8 cellular contexts compared by ENCODE assay signal in the genomic region with DNA sequence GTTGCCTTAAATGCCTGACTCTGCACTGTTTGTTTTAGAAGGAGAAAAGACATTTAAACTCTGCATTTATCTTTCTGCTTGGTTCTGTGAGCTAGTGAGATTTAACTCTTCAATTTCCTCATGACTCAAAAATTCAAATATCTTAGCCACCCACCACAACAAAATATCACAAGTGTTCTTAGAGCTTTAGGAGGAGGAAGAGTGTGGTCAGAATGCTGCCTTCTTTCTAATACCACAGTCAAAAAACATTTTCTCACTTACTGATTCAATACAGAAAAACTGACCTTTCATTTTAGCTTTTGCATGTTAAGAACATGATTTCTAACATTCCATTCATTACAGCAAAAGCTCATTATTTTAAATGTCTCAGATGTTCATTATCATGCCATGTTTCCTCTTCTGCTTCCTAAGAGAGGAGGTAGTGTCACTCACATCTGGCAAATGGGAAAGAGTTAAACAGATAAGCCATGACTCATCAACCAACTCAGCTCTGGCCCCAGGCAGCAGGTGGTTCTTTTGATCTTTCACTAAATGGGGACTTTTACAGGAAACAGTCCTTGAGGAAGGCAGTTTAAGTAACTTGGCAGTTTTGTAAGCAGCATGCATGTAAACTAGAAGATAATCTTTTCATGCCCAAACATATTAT. TPM values are rescaled to one million over a fixed set of nuclear protein-coding genes. Genes with fewer than 3 reads are reported as not detected.
DNase-seq lines count a peak whose midpoint lies in the region; ATAC-seq and TF ChIP-seq lines count a peak whose summit lies in the region.

No MANE protein-coding gene starts in this region.

- CTCF ChIA-PET in activated CD4-positive, alpha-beta T cell treated with anti-CD3 and anti-CD28 coated beads for 36 hours (lab: Charles Lee) = interaction anchor here (0.6 to 1.8 kb wide), 5 partner anchors 9 to 749 kb away, joined by 3 to 11 read pairs (median 7); no protein-coding TSS in a partner anchor

- peak overlapping the region; percentile 28 for H3K27ac Mint-ChIP-seq in activated CD4-positive, alpha-beta T cell treated with anti-CD3 and anti-CD28 coated beads for 36 hours
- H3K27ac Mint-ChIP-seq in progenitor cell of endocrine pancreas = peak overlapping the region; percentile 7

- no peak overlapping the region for H3K4me3 ChIP-seq in prostate gland

- H3K27ac ChIP-seq in prostate gland = no peak overlapping the region

- TF ChIP-seq CTCF in progenitor cell of endocrine pancreas (IDR thresholded peaks at IDR 0.05; ENCODE audit: unreplicated experiment) = no peak
- TF ChIP-seq CTCF in prostate gland (IDR thresholded peaks at IDR 0.05) = no peak

- no peaks in the 10 kb centered on the region for H3K4me1 ChIP-seq in prostate gland (replicated peaks)

- peaks cover 4% of the 10 kb centered on the region for H3K36me3 Mint-ChIP-seq in activated CD4-positive, alpha-beta T cell treated with anti-CD3 and anti-CD28 coated beads for 36 hours (ENCODE audit: low read depth)
- H3K36me3 Mint-ChIP-seq in progenitor cell of endocrine pancreas (ENCODE audit: insufficient read depth) = peaks cover 5% of the 10 kb centered on the region

- H3K9me3 Mint-ChIP-seq in activated CD4-positive, alpha-beta T cell treated with anti-CD3 and anti-CD28 coated beads for 36 hours (ENCODE audit: low read depth) = peaks cover 10% of the 10 kb centered on the region
- H3K9me3 Mint-ChIP-seq in progenitor cell of endocrine pancreas (ENCODE audit: low read depth) = peaks cover 8% of the 10 kb centered on the region

- H3K4me3 Mint-ChIP-seq in activated CD4-positive, alpha-beta T cell treated with anti-CD3 and anti-CD28 coated beads for 36 hours = no peak overlapping the region
- no peak overlapping the region for H3K4me3 Mint-ChIP-seq in progenitor cell of endocrine pancreas (ENCODE audit: low read depth)

- peak; percentile 80 for ATAC-seq in activated CD4-positive, alpha-beta T cell treated with anti-CD3 and anti-CD28 coated beads for 36 hours
- peak; percentile 85 for ATAC-seq in GM21786 (IDR thresholded peaks at IDR 0.05; ENCODE audit: unreplicated experiment)

- no peaks in the 10 kb centered on the region for H3K27me3 ChIP-seq in prostate gland (replicated peaks; ENCODE audit: insufficient read depth)

- no peaks in the 10 kb centered on the region for H3K36me3 ChIP-seq in prostate gland

- intact Hi-C loops in activated CD4-positive, alpha-beta T cell treated with anti-CD3 and anti-CD28 coated beads for 36 hours (cut with DNase I, micrococcal nuclease) = loop anchor here in 1 of 2 experiments (5.0 kb wide), 2 partner anchors 208 to 303 kb away; no protein-coding TSS in a partner anchor
- intact Hi-C loops in prostate gland (cut with DNase I) = loop anchor here (5.0 kb wide), 1 partner anchor 253 kb away; no protein-coding TSS in a partner anchor

- DNase-seq in activated CD4-positive, alpha-beta T cell treated with anti-CD3 and anti-CD28 coated beads for 36 hours = peak; percentile 29
- DNase-seq in activated CD4-positive, alpha-beta T cell treated with anti-CD3 and anti-CD28 coated beads, Interleukin-2, amount 50 U/mL, for 4 hours = no peak
- DNase-seq in HT1080 (ENCODE audit: low read depth) (peak; percentile 84), amniotic epithelial cell (ENCODE audit: low read depth) (peak; percentile 79), progenitor cell of endocrine pancreas (ENCODE audit: low spot score, unreplicated experiment) (no peak), prostate gland (ENCODE audit: low spot score) (no peak), OCI-M2 (lab: John Stamatoyannopoulos, UW; ENCODE audit: unreplicated experiment) (no peak)

- POLR2A ChIA-PET in activated CD4-positive, alpha-beta T cell treated with anti-CD3 and anti-CD28 coated beads for 36 hours (lab: Charles Lee) = no interaction called here

- no peak for TF ChIP-seq POLR2A in prostate gland (IDR thresholded peaks at IDR 0.05)

- H3K27me3 Mint-ChIP-seq in activated CD4-positive, alpha-beta T cell treated with anti-CD3 and anti-CD28 coated beads for 36 hours = peaks cover 3% of the 10 kb centered on the region
- no peaks in the 10 kb centered on the region for H3K27me3 Mint-ChIP-seq in progenitor cell of endocrine pancreas

- no peaks in the 10 kb centered on the region for H3K9me3 ChIP-seq in prostate gland

- H3K4me1 Mint-ChIP-seq in activated CD4-positive, alpha-beta T cell treated with anti-CD3 and anti-CD28 coated beads for 36 hours = peaks cover 11% of the 10 kb centered on the region
- peaks cover 9% of the 10 kb centered on the region for H3K4me1 Mint-ChIP-seq in progenitor cell of endocrine pancreas (ENCODE audit: low read depth)

RNA-seq across cellular contexts. Expression of a gene that starts 56.4 kb away (rescaled TPM):
- not detected for total RNA-seq in activated CD4-positive, alpha-beta T cell treated with anti-CD3 and anti-CD28 coated beads for 36 hours
- not detected in 2 replicates for total RNA-seq in HT1080 (2014; rRNA removed; shearing (Covaris generic))
- not detected in 2 replicates for polyA plus RNA-seq in HT1080 (2015; cell fraction: cytosol; rRNA removed)
- not detected in 2 replicates for polyA plus RNA-seq in HT1080 (2015; cell fraction: nucleus; rRNA removed)
- total RNA-seq in progenitor cell of endocrine pancreas (not detected in 2 replicates), prostate gland (not detected)

RNA-seq across cellular contexts. Expression of a gene that starts 57.6 kb away (rescaled TPM):
- total RNA-seq in activated CD4-positive, alpha-beta T cell treated with anti-CD3 and anti-CD28 coated beads for 36 hours = not detected
- not detected in 2 replicates for total RNA-seq in HT1080 (2014; rRNA removed; shearing (Covaris generic))
- polyA plus RNA-seq in HT1080 (2015; cell fraction: cytosol; rRNA removed) = not detected in 2 replicates
- not detected in 2 replicates for polyA plus RNA-seq in HT1080 (2015; cell fraction: nucleus; rRNA removed)
- total RNA-seq in progenitor cell of endocrine pancreas = not detected in 2 replicates
- total RNA-seq in prostate gland = not detected

Comparison
In these comparisons a context has a peak if more than half of its experiments do, and no peak if none do; other contexts are left out.
1. DNase-seq: peak in activated CD4-positive, alpha-beta T cell treated with anti-CD3 and anti-CD28 coated beads for 36 hours (single experiment), HT1080 (single experiment) and amniotic epithelial cell (single experiment); none in activated CD4-positive, alpha-beta T cell treated with anti-CD3 and anti-CD28 coated beads, Interleukin-2, amount 50 U/mL, for 4 hours (0 of 2), progenitor cell of endocrine pancreas (single experiment), prostate gland (single experiment) and OCI-M2 (single experiment).